ENCODE assay signal across 16 cellular contexts in the genomic region with DNA sequence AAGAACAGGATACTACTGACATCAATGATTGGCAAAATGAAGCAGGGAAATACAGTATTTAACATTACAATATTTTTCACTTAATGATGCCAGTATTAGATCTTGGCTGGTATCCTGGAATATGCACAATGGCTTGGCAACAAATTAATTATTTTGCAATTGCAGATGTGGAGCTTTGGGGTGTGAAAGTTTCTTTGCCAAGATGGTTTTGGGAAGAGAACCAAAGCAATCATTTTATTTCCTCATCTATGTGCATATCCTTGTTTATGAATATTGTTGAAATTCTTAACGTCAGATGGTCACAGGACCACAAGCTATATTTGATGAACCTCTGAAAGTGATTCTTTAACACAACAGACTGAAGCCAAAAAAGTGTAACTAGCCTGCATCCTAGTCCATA.
"Had no signal": no experiment of that assay in that cellular context is flagged by ENCODE, and none has a peak within 500 bp of the region (broad histone marks: within the 10 kb centered on the region; RNA-seq: fewer than 3 reads in every experiment).

No MANE protein-coding gene starts in this region.

- ATAC-seq: activated CD4-positive, CD25-positive, alpha-beta regulatory T cell treated with anti-CD3 and anti-CD28 coated beads, Interleukin-2, amount 50 U/mL, for 24 hours; activated T-helper 17 cell treated with anti-CD3 and anti-CD28 coated beads, Interleukin-2, amount 50 U/mL, for 72 hours; stimulated activated effector memory CD8-positive, alpha-beta T cell treated with anti-CD3 and anti-CD28 coated beads, Interleukin-12 subunit alpha, Interleukin-12 subunit beta, amount 100 ng/mL, for 72 hours had no signal

- H3K36me3 ChIP-seq: brain microvascular endothelial cell, esophagus muscularis mucosa, gastrocnemius medialis, ovary, thyroid gland had no signal

- DNase-seq: activated CD4-positive, alpha-beta T cell treated with anti-CD3 and anti-CD28 coated beads, Interleukin-2, amount 50 U/mL, for 4 hours; activated naive CD4-positive, alpha-beta T cell treated with Interleukin-2 at 50 U/mL for 16 hours; activated T-cell treated with anti-CD3 and anti-CD28 coated beads for 4 hours; anterior cingulate cortex; brain microvascular endothelial cell; dorsolateral prefrontal cortex; gastrocnemius medialis; ovary; stimulated activated CD4-positive, alpha-beta T cell treated with anti-CD3 and anti-CD28 coated beads, Interleukin-12 subunit alpha, Interleukin-12 subunit beta, amount 100 ng/mL, for 4 hours; thyroid gland had no signal

- H3K4me3 ChIP-seq: dorsolateral prefrontal cortex, esophagus muscularis mucosa, gastrocnemius medialis, lung, ovary, thyroid gland had no signal

- H3K27me3 ChIP-seq: brain microvascular endothelial cell, dorsolateral prefrontal cortex, esophagus muscularis mucosa, gastrocnemius medialis, ovary, thyroid gland had no signal

- H3K4me1 ChIP-seq: gastrocnemius medialis, thyroid gland had no signal

- H3K27ac ChIP-seq: brain microvascular endothelial cell, esophagus muscularis mucosa, ovary, thyroid gland had no signal

- H3K9me3 ChIP-seq: esophagus muscularis mucosa, gastrocnemius medialis, ovary, thyroid gland had no signal

- FAIRE-seq: islet of Langerhans had no signal
